23 cellular contexts compared by ENCODE assay signal in the genomic region with DNA sequence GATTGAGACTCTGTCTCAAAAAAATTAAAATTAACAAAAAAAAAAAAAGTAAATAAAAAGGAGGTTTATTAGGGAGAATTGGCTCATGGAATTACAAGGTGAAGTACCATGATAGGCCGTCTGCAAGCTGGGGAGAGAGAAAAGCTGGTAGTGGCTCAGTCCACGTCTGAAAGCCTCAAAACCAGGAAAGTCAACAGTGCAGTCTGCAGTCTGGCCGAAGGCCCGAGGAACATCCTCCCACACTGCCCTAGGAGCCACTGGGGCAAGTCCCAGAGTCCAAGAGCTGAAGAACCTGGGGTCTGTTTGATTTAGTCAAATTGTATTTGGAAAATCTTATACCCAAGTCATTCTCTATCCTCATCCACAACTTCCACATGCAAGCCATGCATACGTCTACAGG. TPM values are rescaled to one million over a fixed set of nuclear protein-coding genes. Genes with fewer than 3 reads are reported as not detected.
DNase-seq lines count a peak whose midpoint lies in the region; ATAC-seq and TF ChIP-seq lines count a peak whose summit lies in the region.
"Had no signal": no experiment of that assay in that cellular context is flagged by ENCODE, and none has a peak within 500 bp of the region (broad histone marks: within the 10 kb centered on the region; RNA-seq: fewer than 3 reads in every experiment).

No MANE protein-coding gene starts in this region.

- no peak overlapping the region for H3K9ac ChIP-seq in Loucy (ENCODE audit: low read depth, low read length, poor library complexity, severe bottlenecking)
- H3K9ac ChIP-seq in neuronal stem cell (ENCODE audit: low read depth, low read length, poor library complexity): no peak overlapping the region
- H3K9ac ChIP-seq: BLaER1 had no signal

- ATAC-seq in HG03457 (IDR thresholded peaks at IDR 0.05; ENCODE audit: unreplicated experiment) (no peak), GM18868 (IDR thresholded peaks at IDR 0.05; ENCODE audit: unreplicated experiment) (no peak), GM19328 (IDR thresholded peaks at IDR 0.05; ENCODE audit: unreplicated experiment) (no peak)
- ATAC-seq: GM12878 had no signal

- no peaks in the 10 kb centered on the region for H3K27me3 ChIP-seq in Loucy (ENCODE audit: insufficient read depth, low read length, poor library complexity, severe bottlenecking)
- H3K27me3 ChIP-seq in esophagus muscularis mucosa: no peaks in the 10 kb centered on the region
- H3K27me3 ChIP-seq in neuronal stem cell (ENCODE audit: control insufficient read depth in 3 of 3, insufficient read depth in 3 of 3, low read depth in 1 of 3, low read length in 3 of 3): peaks cover 0 to under 1% (median 0%) of the 10 kb centered on the region in 3 experiments
- H3K27me3 ChIP-seq: BE2C, BLaER1 had no signal

- no peaks in the 10 kb centered on the region for H3F3A ChIP-seq in Loucy (ENCODE audit: low read depth)

- H3K4me2 ChIP-seq in Loucy (ENCODE audit: low read depth, low read length, poor library complexity, severe bottlenecking) (no peak overlapping the region), neuronal stem cell (ENCODE audit: insufficient read depth, low read length, poor library complexity, severe bottlenecking) (no peak overlapping the region)
- H3K4me2 ChIP-seq: BLaER1 had no signal

- H2AK5ac ChIP-seq in neuronal stem cell (ENCODE audit: low read depth, low read length): no peak overlapping the region

- no peak overlapping the region for H3K4ac ChIP-seq in neuronal stem cell (ENCODE audit: low read length)

- WGBS in esophagus muscularis mucosa: 84% methylated on average over 5 of the region's 5 CpGs
- no CpG with 5 or more reads among the region's 5 CpGs for whole genome bisulfite sequencing in neuronal stem cell (ENCODE audit: extremely low coverage in 2 of 2, insufficient read length in 2 of 2, insufficient replicate concordance in 1 of 2), 2 donors

- no peaks in the 10 kb centered on the region for H3K79me2 ChIP-seq in Loucy (ENCODE audit: insufficient read depth, low read length)

- no peak for TF ChIP-seq CTCF in Loucy (conservative IDR thresholded peaks at IDR 0.05; ENCODE audit: low read length)
- TF ChIP-seq CTCF in esophagus muscularis mucosa (IDR thresholded peaks at IDR 0.05): no peak

- no peaks in the 10 kb centered on the region for H3K79me1 ChIP-seq in neuronal stem cell (ENCODE audit: low read depth, low read length)

- H2BK12ac ChIP-seq in neuronal stem cell (ENCODE audit: low read length): no peak overlapping the region

- no peaks in the 10 kb centered on the region for H3K4me1 ChIP-seq in Loucy (ENCODE audit: insufficient read depth, low read length, poor library complexity, severe bottlenecking)
- H3K4me1 ChIP-seq in esophagus muscularis mucosa: peaks cover 0 to 12% (median 9%) of the 10 kb centered on the region in 4 donors
- H3K4me1 ChIP-seq in neuronal stem cell (ENCODE audit: control insufficient read depth in 2 of 2, insufficient read depth in 1 of 2, low read depth in 1 of 2, low read length in 2 of 2): no peaks in the 10 kb centered on the region
- H3K4me1 ChIP-seq: BE2C had no signal

- no peak overlapping the region for H3K14ac ChIP-seq in neuronal stem cell (ENCODE audit: low read length)

- no peak for TF ChIP-seq POLR2A in esophagus muscularis mucosa (IDR thresholded peaks at IDR 0.05; ENCODE audit: low read depth)

- no peak overlapping the region for H3K23ac ChIP-seq in neuronal stem cell (ENCODE audit: low read depth, low read length, poor library complexity)

- H3K27ac ChIP-seq in esophagus muscularis mucosa (replicated peaks in 1 of 4): no peak overlapping the region
- H3K27ac ChIP-seq in neuronal stem cell (replicated peaks; ENCODE audit: low read length): no peak overlapping the region
- H3K27ac ChIP-seq: BLaER1 had no signal

- no peaks in the 10 kb centered on the region for H3K9me3 ChIP-seq in Loucy (ENCODE audit: insufficient read depth, low read depth, low read length)
- no peaks in the 10 kb centered on the region for H3K9me3 ChIP-seq in esophagus muscularis mucosa
- no peaks in the 10 kb centered on the region for H3K9me3 ChIP-seq in neuronal stem cell (replicated peaks in 1 of 2; ENCODE audit: control insufficient read depth in 2 of 2, insufficient read depth in 1 of 2, low read depth in 1 of 2, low read length in 2 of 2)
- H3K9me3 ChIP-seq: BE2C, BLaER1 had no signal

- H3K9me2 ChIP-seq in Loucy (replicated peaks; ENCODE audit: low read depth, low read length): no peaks in the 10 kb centered on the region

- H3K36me3 ChIP-seq in Loucy (ENCODE audit: insufficient read depth, low read length) (no peaks in the 10 kb centered on the region), esophagus muscularis mucosa (no peaks in the 10 kb centered on the region), neuronal stem cell (replicated peaks in 1 of 2; ENCODE audit: control insufficient read depth in 2 of 2, insufficient read depth in 2 of 2, low read length in 2 of 2) (no peaks in the 10 kb centered on the region)
- H3K36me3 ChIP-seq: BE2C, BLaER1 had no signal

- H2AFZ ChIP-seq in Loucy (ENCODE audit: low read length) (peak overlapping the region; percentile 81; the same call in 1 of the 2 replicates), neuronal stem cell (ENCODE audit: low read length) (peak overlapping the region; percentile 11)

- H4K8ac ChIP-seq in neuronal stem cell (ENCODE audit: low read depth, low read length): no peak overlapping the region

- intact Hi-C loops in esophagus muscularis mucosa (cut with DNase I): loop anchor here (5.0 kb wide), 2 partner anchors 207 to 797 kb away; no protein-coding TSS in a partner anchor

- TF ChIP-seq EP300 in esophagus muscularis mucosa (IDR thresholded peaks at IDR 0.05): no peak

- H2BK15ac ChIP-seq in neuronal stem cell (ENCODE audit: low read length): no peak overlapping the region

- H3K4me3 ChIP-seq in Loucy (ENCODE audit: low read length, poor library complexity, severe bottlenecking): no peak overlapping the region
- no peak overlapping the region for H3K4me3 ChIP-seq in esophagus muscularis mucosa
- H3K4me3 ChIP-seq in neuronal stem cell (ENCODE audit: low read length in 2 of 2): no peak overlapping the region
- H3K4me3 ChIP-seq: BLaER1, GM12878 had no signal

- no peak overlapping the region for H4K91ac ChIP-seq in neuronal stem cell (ENCODE audit: low read depth, low read length, poor library complexity)

- peak; percentile 81 for DNase-seq in esophagus muscularis mucosa (ENCODE audit: extremely low spot score)
- DNase-seq in neuronal stem cell (ENCODE audit: low spot score): no peak
- DNase-seq: 8988T; ACHN; BE2C; C1 segment of cervical spinal cord; CD4-positive, alpha-beta memory T cell; CD4-positive, CD25-positive, alpha-beta regulatory T cell; CD8-positive, alpha-beta memory T cell; COR-L47; DMS 273 treated with DMSO at 0.1 percent for 48 hours; DMS153; DMS53; DMS79; DND-41; EL; GDM1 had no signal

- no peak overlapping the region for H2BK120ac ChIP-seq in neuronal stem cell (ENCODE audit: low read depth, low read length)

- no peak overlapping the region for H3K18ac ChIP-seq in neuronal stem cell (ENCODE audit: low read length)

- H4K20me1 ChIP-seq in Loucy (ENCODE audit: insufficient read depth, low read length, poor library complexity, severe bottlenecking): no peaks in the 10 kb centered on the region
- H4K20me1 ChIP-seq: BLaER1 had no signal

- H2BK5ac ChIP-seq in neuronal stem cell (ENCODE audit: low read length): no peak overlapping the region

RNA-seq across cellular contexts. Expression of a gene that starts 59.0 kb away (rescaled TPM):
- 10 to 100 TPM; 37.1 to 51.7 (median 42.6) TPM for total RNA-seq in esophagus muscularis mucosa
- polyA plus RNA-seq in neuronal stem cell (2013, experiment 1 of 2): 35.5 TPM
- 33.3 TPM for polyA plus RNA-seq in neuronal stem cell (2013, experiment 2 of 2)
